In genomic region chr6:9405369-9405768, GRCh38 we compare ENCODE assay signal across 11 cellular contexts.
DNase-seq lines count a peak whose midpoint lies in the region; ATAC-seq, FAIRE-seq and TF ChIP-seq lines count a peak whose summit lies in the region.
"Had no signal": no experiment of that assay in that cellular context is flagged by ENCODE, and none has a peak within 500 bp of the region (broad histone marks: within the 10 kb centered on the region; RNA-seq: fewer than 3 reads in every experiment).

No MANE protein-coding gene starts in this region.

- no peaks in the 10 kb centered on the region for H3K36me3 ChIP-seq in PC-9 (ENCODE audit: low read depth)
- H3K36me3 ChIP-seq in ascending aorta: no peaks in the 10 kb centered on the region
- H3K36me3 ChIP-seq: Peyer's patch had no signal

- TF ChIP-seq POLR2A in H54 (IDR thresholded peaks at IDR 0.05; ENCODE audit: low read depth, low read length): no peak

- H3K4me1 ChIP-seq in PC-9 (replicated peaks; ENCODE audit: insufficient read depth) (peaks cover 16% of the 10 kb centered on the region), ascending aorta (no peaks in the 10 kb centered on the region)
- H3K4me1 ChIP-seq: Peyer's patch had no signal

- CTCF ChIA-PET in PC-9 (lab: Charles Lee): interaction anchor here (0.5 kb wide), 1 partner anchor 109 kb away, joined by 3 read pairs; no protein-coding TSS in a partner anchor

- TF ChIP-seq CTCF in PC-9 (conservative IDR thresholded peaks at IDR 0.05) (no peak), epithelial cell of esophagus (IDR thresholded peaks at IDR 0.05; ENCODE audit: insufficient read depth, low read depth, low read length, missing control alignments) (no peak), ascending aorta (IDR thresholded peaks at IDR 0.05) (no peak)

- FAIRE-seq in H54 (lab: Jason Lieb, UNC): peak; percentile 78

- H4K20me1 ChIP-seq in PC-9 (ENCODE audit: insufficient read depth): no peaks in the 10 kb centered on the region

- POLR2A ChIA-PET in PC-9 (lab: Charles Lee; ENCODE audit: unreplicated experiment): interaction anchor here (0.5 to 0.6 kb wide), 3 partner anchors 63 to 1014 kb away, joined by 3 to 7 read pairs (median 6); no protein-coding TSS in a partner anchor

- no peaks in the 10 kb centered on the region for H3K9me2 ChIP-seq in PC-9 (ENCODE audit: insufficient read depth)

- no TSS peak for BruUV-seq in PC-9 (replicated peaks; lab: Mats Ljungman, UMichigan)

- ATAC-seq in HG02759 (IDR thresholded peaks at IDR 0.05; ENCODE audit: unreplicated experiment): no peak
- ATAC-seq: stimulated activated effector memory CD8-positive, alpha-beta T cell treated with anti-CD3 and anti-CD28 coated beads, Interleukin-12 subunit alpha, Interleukin-12 subunit beta, amount 100 ng/mL, for 72 hours had no signal

- peak overlapping the region; percentile 31; the same call in 1 of the 2 replicates for H3K4me3 ChIP-seq in PC-9
- no peak overlapping the region for H3K4me3 ChIP-seq in epithelial cell of esophagus (ENCODE audit: low read length)
- no peak overlapping the region for H3K4me3 ChIP-seq in ascending aorta
- H3K4me3 ChIP-seq: Peyer's patch had no signal

- intact Hi-C loops in PC-9 (cut with micrococcal nuclease; ENCODE audit: unreplicated experiment) (loop anchor here (1.0 to 10.0 kb wide), 4 partner anchors 98 to 1009 kb away; partner anchors contain the start of gene TFAP2A), ascending aorta (cut with DNase I) (no loop called here)

- H3K27ac ChIP-seq in PC-9 (0 out of 2 replicates have a peak overlapping the region, but pooled peaks have one; percentile 12), ascending aorta (no peak overlapping the region)
- H3K27ac ChIP-seq: Peyer's patch had no signal

- H3K27me3 ChIP-seq in PC-9 (ENCODE audit: insufficient read depth, low read depth) (no peaks in the 10 kb centered on the region), ascending aorta (no peaks in the 10 kb centered on the region)
- H3K27me3 ChIP-seq: Peyer's patch had no signal

- H2AFZ ChIP-seq in PC-9: peak overlapping the region; percentile 66; the same call in 1 of the 2 replicates

- H3K4me2 ChIP-seq in PC-9: peak overlapping the region; percentile 72

- DNase-seq in H54 (ENCODE audit: insufficient read length, low spot score) (peak; percentile 35), PC-9 (peak; percentile 45 to 79), epithelial cell of esophagus (ENCODE audit: low read depth) (peak; percentile 91), renal cortical epithelial cell (ENCODE audit: low read depth) (peak; percentile 85), ascending aorta (ENCODE audit: low spot score in 2 of 2) (no peak)
- no peak for DNase-seq in activated CD4-positive, alpha-beta T cell treated with anti-CD3 and anti-CD28 coated beads, Interleukin-2, amount 50 U/mL, for 1 hour
- DNase-seq: DMS53, NCI-H2081, Peyer's patch had no signal

- H3K79me2 ChIP-seq in PC-9 (ENCODE audit: low read depth): no peaks in the 10 kb centered on the region

- H3K9me3 ChIP-seq in PC-9 (ENCODE audit: insufficient read depth, low read depth): peaks cover 5% of the 10 kb centered on the region
- H3K9me3 ChIP-seq in ascending aorta: no peaks in the 10 kb centered on the region
- H3K9me3 ChIP-seq: Peyer's patch had no signal

- peaks cover 4% of the 10 kb centered on the region; the same call in 1 of the 2 replicates for H3F3A ChIP-seq in PC-9 (ENCODE audit: insufficient read depth, low read depth)

Comparison
In these comparisons a context has a peak if more than half of its experiments do, and no peak if none do; other contexts are left out.
1. DNase-seq: peak in H54 (single experiment), PC-9 (2 of 2), epithelial cell of esophagus (single experiment) and renal cortical epithelial cell (single experiment); none in activated CD4-positive, alpha-beta T cell treated with anti-CD3 and anti-CD28 coated beads, Interleukin-2, amount 50 U/mL, for 1 hour (single experiment) and ascending aorta (0 of 2).